8 cellular contexts compared by ENCODE assay signal in the genomic region with DNA sequence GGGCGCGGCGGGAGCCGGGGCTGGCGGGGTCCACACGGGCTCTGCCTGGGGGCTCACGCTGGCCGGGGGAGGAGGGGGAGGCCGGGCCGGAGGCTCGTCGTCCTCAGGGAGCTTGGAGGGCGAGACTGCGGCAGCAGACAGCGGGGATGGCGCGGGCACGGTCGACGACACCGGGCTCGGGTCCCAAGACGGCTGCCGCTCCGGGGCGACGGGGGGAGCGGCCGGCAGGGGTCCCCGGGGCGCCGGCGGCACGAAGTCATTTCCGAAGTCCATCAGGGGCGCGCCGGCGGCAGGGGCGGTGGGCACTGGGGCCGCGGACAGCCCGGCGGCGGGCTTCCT. TPM values are rescaled to one million over a fixed set of nuclear protein-coding genes. Genes with fewer than 3 reads are reported as not detected.
A peak's percentile ranks its signal among the peaks of the same experiment; 100 is the strongest.
DNase-seq lines count a peak whose midpoint lies in the region; ATAC-seq and TF ChIP-seq lines count a peak whose summit lies in the region.

No MANE protein-coding gene starts in this region.

- peak overlapping the region; percentile 85 to 96 for H3K23ac ChIP-seq in mesenchymal stem cell (ENCODE audit: low read length in 2 of 2)

- H2BK5ac ChIP-seq in mesenchymal stem cell (ENCODE audit: low read depth, low read length, poor library complexity, severe bottlenecking) = peak overlapping the region; percentile 98

- intact Hi-C loops in aorta (cut with DNase I) = loop anchor here (2.0 to 10.0 kb wide), 5 partner anchors 48 to 145 kb away; no protein-coding TSS in a partner anchor

- H3K27ac ChIP-seq in mesenchymal stem cell (ENCODE audit: low read length, poor library complexity, severe bottlenecking) = peak overlapping the region; percentile 100
- peak overlapping the region; percentile 77 to 79 for H3K27ac ChIP-seq in aorta (ENCODE audit: low read depth in 1 of 2, low read length in 2 of 2)

- H2BK15ac ChIP-seq in mesenchymal stem cell (ENCODE audit: low read depth, poor library complexity, severe bottlenecking) = peak overlapping the region; percentile 98

- peak overlapping the region; percentile 98 to 100 for H3K4ac ChIP-seq in mesenchymal stem cell (ENCODE audit: low read depth in 1 of 2, low read length in 2 of 2)

- WGBS in mesenchymal stem cell = 0% methylated on average over 11 of the region's 45 CpGs
- 1 to 7% methylated on average over 3 to 45 of the region's 45 CpGs for WGBS in aorta, 2 donors

- peak overlapping the region; percentile 98 to 99 for H3K4me3 ChIP-seq in mesenchymal stem cell (ENCODE audit: insufficient read depth in 1 of 2, low read depth in 1 of 2, low read length in 2 of 2)
- H3K4me3 ChIP-seq in aorta (ENCODE audit: low read length in 2 of 2) = peak overlapping the region; percentile 85 to 95

- H3K79me1 ChIP-seq in mesenchymal stem cell (replicated peaks; ENCODE audit: low read length, poor library complexity, severe bottlenecking) = peaks cover 3% of the 10 kb centered on the region

- H2AK5ac ChIP-seq in mesenchymal stem cell (ENCODE audit: low read length, severe bottlenecking) = peak overlapping the region; percentile 98

- DNase-seq in mesenchymal stem cell = no peak
- DNase-seq in aorta = no peak
- DNase-seq in GM19240 (ENCODE audit: insufficient read length, low spot score) = no peak
- DNase-seq in NCI-H526 treated with DMSO at 0.1 percent for 48 hours (lab: John Stamatoyannopoulos, UW) = no peak

- H4K91ac ChIP-seq in mesenchymal stem cell (ENCODE audit: low read length) = peak overlapping the region; percentile 98

- peak overlapping the region; percentile 21 for H3K4me2 ChIP-seq in mesenchymal stem cell (ENCODE audit: low read length, poor library complexity, severe bottlenecking)

- H3K4me1 ChIP-seq in ES-I3 (ENCODE audit: insufficient read depth, low read length) = peaks cover 12% of the 10 kb centered on the region
- H3K4me1 ChIP-seq in mesenchymal stem cell (ENCODE audit: control insufficient read depth, insufficient read depth, low read depth, low read length) = no peaks in the 10 kb centered on the region
- H3K4me1 ChIP-seq in aorta (ENCODE audit: control insufficient read depth in 1 of 2, insufficient read depth in 2 of 2, low read length in 2 of 2) = no peaks in the 10 kb centered on the region

- H3K4me3 Mint-ChIP-seq in brain = peak overlapping the region; percentile 97 to 100 (median 98)

- H3K27ac Mint-ChIP-seq in brain = peak overlapping the region in 4 of 5 experiments; percentile 99 to 100 (median 100)

- peaks cover 22% of the 10 kb centered on the region for H3K36me3 Mint-ChIP-seq in brain

- peak overlapping the region; percentile 99 to 100 for H3K18ac ChIP-seq in mesenchymal stem cell (ENCODE audit: low read depth in 1 of 2, low read length in 2 of 2)

- H3K36me3 ChIP-seq in ES-I3 (ENCODE audit: insufficient read depth, low read length) = no peaks in the 10 kb centered on the region
- H3K36me3 ChIP-seq in mesenchymal stem cell (ENCODE audit: control insufficient read depth in 1 of 2, insufficient read depth in 2 of 2, low read depth in 1 of 2, low read length in 2 of 2) = peaks cover 0 to 7% of the 10 kb centered on the region in 2 experiments
- H3K36me3 ChIP-seq in aorta (ENCODE audit: control insufficient read depth in 1 of 2, insufficient read depth in 2 of 2, low read length in 1 of 2) = no peaks in the 10 kb centered on the region

- H2AFZ ChIP-seq in mesenchymal stem cell (ENCODE audit: low read depth, low read length) = peak overlapping the region; percentile 3

- peaks cover 54% of the 10 kb centered on the region for H3K4me1 Mint-ChIP-seq in brain

- TF ChIP-seq CTCF in brain (conservative IDR thresholded peaks at IDR 0.05) = no peak

- H4K8ac ChIP-seq in mesenchymal stem cell (ENCODE audit: low read length) = peak overlapping the region; percentile 89

- H3K27me3 ChIP-seq in mesenchymal stem cell (ENCODE audit: control insufficient read depth in 1 of 2, insufficient read depth in 1 of 2, low read length in 2 of 2) (no peaks in the 10 kb centered on the region), aorta (ENCODE audit: control insufficient read depth in 1 of 2, insufficient read depth in 2 of 2, low read length in 1 of 2) (no peaks in the 10 kb centered on the region)

- peaks cover 0 to 2% (median 0%) of the 10 kb centered on the region in 5 experiments for H3K9me3 Mint-ChIP-seq in brain

- peak overlapping the region; percentile 98 for H2BK120ac ChIP-seq in mesenchymal stem cell (ENCODE audit: low read depth, low read length)

- H3K9ac ChIP-seq in ES-I3 (ENCODE audit: low read depth, low read length) (peak overlapping the region; percentile 95), mesenchymal stem cell (ENCODE audit: low read length) (peak overlapping the region; percentile 100)

- H3K14ac ChIP-seq in mesenchymal stem cell (ENCODE audit: low read length in 2 of 2) = peak overlapping the region; percentile 94 to 97

- H3K27me3 Mint-ChIP-seq in brain = peaks cover 19% of the 10 kb centered on the region

- H2BK12ac ChIP-seq in mesenchymal stem cell (ENCODE audit: low read length in 2 of 2) = peak overlapping the region; percentile 91 to 92

- peak; percentile 0 for ATAC-seq in HG03439 (IDR thresholded peaks at IDR 0.05; ENCODE audit: unreplicated experiment)
- ATAC-seq in aorta (ENCODE audit: low FRiP score) = no peak
- no peak for ATAC-seq in GM19452 (IDR thresholded peaks at IDR 0.05; ENCODE audit: unreplicated experiment)

- H3K9me3 ChIP-seq in ES-I3 (ENCODE audit: control insufficient read depth, insufficient read depth, low read length) (no peaks in the 10 kb centered on the region), mesenchymal stem cell (ENCODE audit: control insufficient read depth, low read length) (peaks cover 9% of the 10 kb centered on the region), aorta (ENCODE audit: control insufficient read depth, low read length) (no peaks in the 10 kb centered on the region)

RNA-seq across cellular contexts. Expression of gene RTN4, which starts 0.5 kb away (rescaled TPM):
- polyA plus RNA-seq in brain (ENCODE audit: insufficient read depth, low read depth, low replicate concordance) (228 TPM), aorta (100 to 1,000 TPM; 125 to 163 TPM)
- polyA plus RNA-seq in mesenchymal stem cell (2013, experiment 1 of 2) = 977 TPM
- 1,026 TPM for polyA plus RNA-seq in mesenchymal stem cell (2013, experiment 2 of 2)
- 100 to 1,000 TPM; 311 to 357 TPM for total RNA-seq in aorta
